In the genomic region with DNA sequence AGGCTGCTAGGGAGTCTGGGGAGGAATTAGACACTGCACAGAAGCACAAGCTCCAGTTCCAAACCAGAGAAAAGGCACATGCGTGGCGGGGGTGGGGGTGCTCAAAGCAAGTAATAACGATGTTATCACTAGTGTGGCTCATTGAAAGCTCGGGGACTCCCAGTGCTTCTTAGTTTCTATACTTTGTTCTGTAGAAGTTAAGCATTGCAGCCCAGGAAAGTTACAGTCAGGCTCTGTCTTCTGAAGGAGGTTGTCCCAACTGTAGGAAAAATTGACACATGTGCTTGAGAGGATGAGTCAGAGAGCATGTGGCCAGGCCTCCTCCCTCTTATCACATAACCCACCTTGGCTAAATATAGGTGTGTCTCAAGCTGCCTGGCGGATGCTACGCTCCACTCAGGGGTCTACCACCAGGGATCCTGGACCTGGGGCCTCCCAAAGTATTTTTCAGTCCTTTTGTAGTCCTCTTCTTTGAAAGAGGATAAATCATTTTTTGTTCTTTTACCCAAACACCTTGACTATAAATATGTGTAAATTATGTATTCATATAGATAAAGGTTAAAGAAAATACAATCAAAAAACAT, we compare ENCODE assay signal across 1 cellular context.
A peak's percentile ranks its signal among the peaks of the same experiment; 100 is the strongest.
TF ChIP-seq lines count a peak whose summit lies in the region.

No MANE protein-coding gene starts in this region.

TF ChIP-seq in K562, 482 proteins besides CTCF, POLR2A, EP300 and RAD21 (continued from another document and continues in another):
- TF ChIP-seq, protein P1, sequence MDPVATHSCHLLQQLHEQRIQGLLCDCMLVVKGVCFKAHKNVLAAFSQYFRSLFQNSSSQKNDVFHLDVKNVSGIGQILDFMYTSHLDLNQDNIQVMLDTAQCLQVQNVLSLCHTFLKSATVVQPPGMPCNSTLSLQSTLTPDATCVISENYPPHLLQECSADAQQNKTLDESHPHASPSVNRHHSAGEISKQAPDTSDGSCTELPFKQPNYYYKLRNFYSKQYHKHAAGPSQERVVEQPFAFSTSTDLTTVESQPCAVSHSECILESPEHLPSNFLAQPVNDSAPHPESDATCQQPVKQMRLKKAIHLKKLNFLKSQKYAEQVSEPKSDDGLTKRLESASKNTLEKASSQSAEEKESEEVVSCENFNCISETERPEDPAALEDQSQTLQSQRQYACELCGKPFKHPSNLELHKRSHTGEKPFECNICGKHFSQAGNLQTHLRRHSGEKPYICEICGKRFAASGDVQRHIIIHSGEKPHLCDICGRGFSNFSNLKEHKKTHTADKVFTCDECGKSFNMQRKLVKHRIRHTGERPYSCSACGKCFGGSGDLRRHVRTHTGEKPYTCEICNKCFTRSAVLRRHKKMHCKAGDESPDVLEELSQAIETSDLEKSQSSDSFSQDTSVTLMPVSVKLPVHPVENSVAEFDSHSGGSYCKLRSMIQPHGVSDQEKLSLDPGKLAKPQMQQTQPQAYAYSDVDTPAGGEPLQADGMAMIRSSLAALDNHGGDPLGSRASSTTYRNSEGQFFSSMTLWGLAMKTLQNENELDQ (CRISPR knock-in tag; IDR thresholded peaks at IDR 0.05; ENCODE audit: borderline replicate concordance) = no peak
- no peak for TF ChIP-seq SMAD2 (IDR thresholded peaks at IDR 0.05; ENCODE audit: low read depth, low read length)
- TF ChIP-seq HNRNPK (IDR thresholded peaks at IDR 0.05; ENCODE audit: low read depth, low read length, poor library complexity, severe bottlenecking) = no peak
- TF ChIP-seq TAF15 (IDR thresholded peaks at IDR 0.05; ENCODE audit: low read depth, low read length) = no peak
- TF ChIP-seq SMARCA5 (IDR thresholded peaks at IDR 0.05) = no peak
- peak; percentile 83 for TF ChIP-seq RUNX1 (IDR thresholded peaks at IDR 0.05; ENCODE audit: low read depth)
- TF ChIP-seq ZNF707 (CRISPR knock-in tag; conservative IDR thresholded peaks at IDR 0.05) = no peak
- TF ChIP-seq YY1 (IDR thresholded peaks at IDR 0.05; ENCODE audit: borderline replicate concordance in 1 of 3, control insufficient read depth in 1 of 3, extremely low read depth in 1 of 3, insufficient read depth in 3 of 3, insufficient read length in 1 of 3, insufficient replicate concordance in 2 of 3, low read depth in 1 of 3, low read length in 2 of 3) = peak in 1 of 3 experiments; percentile 23
- peak; percentile 49; the same call in 1 of the 2 replicates for TF ChIP-seq CEBPG (CRISPR knock-in tag; IDR thresholded peaks at IDR 0.05)
- peak; percentile 43 to 73; a peak in 2 of 4 replicates for TF ChIP-seq CEBPG (tag; conservative IDR thresholded peaks at IDR 0.05 in 1 of 2, IDR thresholded peaks at IDR 0.05 in 1 of 2)
- TF ChIP-seq RBM14 (IDR thresholded peaks at IDR 0.05; ENCODE audit: borderline replicate concordance, insufficient read depth, low read depth, low read length) = no peak
- TF ChIP-seq, protein P2, sequence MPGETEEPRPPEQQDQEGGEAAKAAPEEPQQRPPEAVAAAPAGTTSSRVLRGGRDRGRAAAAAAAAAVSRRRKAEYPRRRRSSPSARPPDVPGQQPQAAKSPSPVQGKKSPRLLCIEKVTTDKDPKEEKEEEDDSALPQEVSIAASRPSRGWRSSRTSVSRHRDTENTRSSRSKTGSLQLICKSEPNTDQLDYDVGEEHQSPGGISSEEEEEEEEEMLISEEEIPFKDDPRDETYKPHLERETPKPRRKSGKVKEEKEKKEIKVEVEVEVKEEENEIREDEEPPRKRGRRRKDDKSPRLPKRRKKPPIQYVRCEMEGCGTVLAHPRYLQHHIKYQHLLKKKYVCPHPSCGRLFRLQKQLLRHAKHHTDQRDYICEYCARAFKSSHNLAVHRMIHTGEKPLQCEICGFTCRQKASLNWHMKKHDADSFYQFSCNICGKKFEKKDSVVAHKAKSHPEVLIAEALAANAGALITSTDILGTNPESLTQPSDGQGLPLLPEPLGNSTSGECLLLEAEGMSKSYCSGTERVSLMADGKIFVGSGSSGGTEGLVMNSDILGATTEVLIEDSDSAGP (CRISPR knock-in tag; IDR thresholded peaks at IDR 0.05) = no peak
- TF ChIP-seq ESRRA (IDR thresholded peaks at IDR 0.05; ENCODE audit: borderline replicate concordance, low read depth) = peak; percentile 50
- TF ChIP-seq, protein P3, sequence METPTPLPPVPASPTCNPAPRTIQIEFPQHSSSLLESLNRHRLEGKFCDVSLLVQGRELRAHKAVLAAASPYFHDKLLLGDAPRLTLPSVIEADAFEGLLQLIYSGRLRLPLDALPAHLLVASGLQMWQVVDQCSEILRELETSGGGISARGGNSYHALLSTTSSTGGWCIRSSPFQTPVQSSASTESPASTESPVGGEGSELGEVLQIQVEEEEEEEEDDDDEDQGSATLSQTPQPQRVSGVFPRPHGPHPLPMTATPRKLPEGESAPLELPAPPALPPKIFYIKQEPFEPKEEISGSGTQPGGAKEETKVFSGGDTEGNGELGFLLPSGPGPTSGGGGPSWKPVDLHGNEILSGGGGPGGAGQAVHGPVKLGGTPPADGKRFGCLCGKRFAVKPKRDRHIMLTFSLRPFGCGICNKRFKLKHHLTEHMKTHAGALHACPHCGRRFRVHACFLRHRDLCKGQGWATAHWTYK (CRISPR knock-in tag; IDR thresholded peaks at IDR 0.05) = no peak
- no peak for TF ChIP-seq STAG1 (CRISPR knock-in tag; IDR thresholded peaks at IDR 0.05; ENCODE audit: borderline replicate concordance)
- peak; percentile 75; the same call in 1 of the 2 replicates for TF ChIP-seq CXXC5 (CRISPR knock-in tag; IDR thresholded peaks at IDR 0.05)
- TF ChIP-seq IRF2 (CRISPR knock-in tag; IDR thresholded peaks at IDR 0.05) = no peak
- TF ChIP-seq FOXK1 (CRISPR knock-in tag; IDR thresholded peaks at IDR 0.05; ENCODE audit: borderline replicate concordance) = no peak; the same call in 1 of the 2 replicates
- TF ChIP-seq FOXA1 (IDR thresholded peaks at IDR 0.05; ENCODE audit: borderline replicate concordance) = no peak
- TF ChIP-seq, protein P4, sequence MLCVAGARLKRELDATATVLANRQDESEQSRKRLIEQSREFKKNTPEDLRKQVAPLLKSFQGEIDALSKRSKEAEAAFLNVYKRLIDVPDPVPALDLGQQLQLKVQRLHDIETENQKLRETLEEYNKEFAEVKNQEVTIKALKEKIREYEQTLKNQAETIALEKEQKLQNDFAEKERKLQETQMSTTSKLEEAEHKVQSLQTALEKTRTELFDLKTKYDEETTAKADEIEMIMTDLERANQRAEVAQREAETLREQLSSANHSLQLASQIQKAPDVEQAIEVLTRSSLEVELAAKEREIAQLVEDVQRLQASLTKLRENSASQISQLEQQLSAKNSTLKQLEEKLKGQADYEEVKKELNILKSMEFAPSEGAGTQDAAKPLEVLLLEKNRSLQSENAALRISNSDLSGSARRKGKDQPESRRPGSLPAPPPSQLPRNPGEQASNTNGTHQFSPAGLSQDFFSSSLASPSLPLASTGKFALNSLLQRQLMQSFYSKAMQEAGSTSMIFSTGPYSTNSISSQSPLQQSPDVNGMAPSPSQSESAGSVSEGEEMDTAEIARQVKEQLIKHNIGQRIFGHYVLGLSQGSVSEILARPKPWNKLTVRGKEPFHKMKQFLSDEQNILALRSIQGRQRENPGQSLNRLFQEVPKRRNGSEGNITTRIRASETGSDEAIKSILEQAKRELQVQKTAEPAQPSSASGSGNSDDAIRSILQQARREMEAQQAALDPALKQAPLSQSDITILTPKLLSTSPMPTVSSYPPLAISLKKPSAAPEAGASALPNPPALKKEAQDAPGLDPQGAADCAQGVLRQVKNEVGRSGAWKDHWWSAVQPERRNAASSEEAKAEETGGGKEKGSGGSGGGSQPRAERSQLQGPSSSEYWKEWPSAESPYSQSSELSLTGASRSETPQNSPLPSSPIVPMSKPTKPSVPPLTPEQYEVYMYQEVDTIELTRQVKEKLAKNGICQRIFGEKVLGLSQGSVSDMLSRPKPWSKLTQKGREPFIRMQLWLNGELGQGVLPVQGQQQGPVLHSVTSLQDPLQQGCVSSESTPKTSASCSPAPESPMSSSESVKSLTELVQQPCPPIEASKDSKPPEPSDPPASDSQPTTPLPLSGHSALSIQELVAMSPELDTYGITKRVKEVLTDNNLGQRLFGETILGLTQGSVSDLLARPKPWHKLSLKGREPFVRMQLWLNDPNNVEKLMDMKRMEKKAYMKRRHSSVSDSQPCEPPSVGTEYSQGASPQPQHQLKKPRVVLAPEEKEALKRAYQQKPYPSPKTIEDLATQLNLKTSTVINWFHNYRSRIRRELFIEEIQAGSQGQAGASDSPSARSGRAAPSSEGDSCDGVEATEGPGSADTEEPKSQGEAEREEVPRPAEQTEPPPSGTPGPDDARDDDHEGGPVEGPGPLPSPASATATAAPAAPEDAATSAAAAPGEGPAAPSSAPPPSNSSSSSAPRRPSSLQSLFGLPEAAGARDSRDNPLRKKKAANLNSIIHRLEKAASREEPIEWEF (CRISPR knock-in tag; IDR thresholded peaks at IDR 0.05) = peak; percentile 54
- no peak for TF ChIP-seq PHB (CRISPR knock-in tag; IDR thresholded peaks at IDR 0.05)
- TF ChIP-seq ZNF316 (IDR thresholded peaks at IDR 0.05) = no peak
- TF ChIP-seq, protein P5, sequence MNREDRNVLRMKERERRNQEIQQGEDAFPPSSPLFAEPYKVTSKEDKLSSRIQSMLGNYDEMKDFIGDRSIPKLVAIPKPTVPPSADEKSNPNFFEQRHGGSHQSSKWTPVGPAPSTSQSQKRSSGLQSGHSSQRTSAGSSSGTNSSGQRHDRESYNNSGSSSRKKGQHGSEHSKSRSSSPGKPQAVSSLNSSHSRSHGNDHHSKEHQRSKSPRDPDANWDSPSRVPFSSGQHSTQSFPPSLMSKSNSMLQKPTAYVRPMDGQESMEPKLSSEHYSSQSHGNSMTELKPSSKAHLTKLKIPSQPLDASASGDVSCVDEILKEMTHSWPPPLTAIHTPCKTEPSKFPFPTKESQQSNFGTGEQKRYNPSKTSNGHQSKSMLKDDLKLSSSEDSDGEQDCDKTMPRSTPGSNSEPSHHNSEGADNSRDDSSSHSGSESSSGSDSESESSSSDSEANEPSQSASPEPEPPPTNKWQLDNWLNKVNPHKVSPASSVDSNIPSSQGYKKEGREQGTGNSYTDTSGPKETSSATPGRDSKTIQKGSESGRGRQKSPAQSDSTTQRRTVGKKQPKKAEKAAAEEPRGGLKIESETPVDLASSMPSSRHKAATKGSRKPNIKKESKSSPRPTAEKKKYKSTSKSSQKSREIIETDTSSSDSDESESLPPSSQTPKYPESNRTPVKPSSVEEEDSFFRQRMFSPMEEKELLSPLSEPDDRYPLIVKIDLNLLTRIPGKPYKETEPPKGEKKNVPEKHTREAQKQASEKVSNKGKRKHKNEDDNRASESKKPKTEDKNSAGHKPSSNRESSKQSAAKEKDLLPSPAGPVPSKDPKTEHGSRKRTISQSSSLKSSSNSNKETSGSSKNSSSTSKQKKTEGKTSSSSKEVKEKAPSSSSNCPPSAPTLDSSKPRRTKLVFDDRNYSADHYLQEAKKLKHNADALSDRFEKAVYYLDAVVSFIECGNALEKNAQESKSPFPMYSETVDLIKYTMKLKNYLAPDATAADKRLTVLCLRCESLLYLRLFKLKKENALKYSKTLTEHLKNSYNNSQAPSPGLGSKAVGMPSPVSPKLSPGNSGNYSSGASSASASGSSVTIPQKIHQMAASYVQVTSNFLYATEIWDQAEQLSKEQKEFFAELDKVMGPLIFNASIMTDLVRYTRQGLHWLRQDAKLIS (CRISPR knock-in tag; IDR thresholded peaks at IDR 0.05) = peak; percentile 98
- no peak for TF ChIP-seq SNIP1 (IDR thresholded peaks at IDR 0.05; ENCODE audit: low read depth)
- no peak for TF ChIP-seq RFX1 (IDR thresholded peaks at IDR 0.05)
- no peak for TF ChIP-seq MCM5 (IDR thresholded peaks at IDR 0.05; ENCODE audit: low read depth)
- TF ChIP-seq FIP1L1 (IDR thresholded peaks at IDR 0.05; ENCODE audit: low read depth, low read length, poor library complexity, severe bottlenecking) = no peak
- TF ChIP-seq, protein P6, sequence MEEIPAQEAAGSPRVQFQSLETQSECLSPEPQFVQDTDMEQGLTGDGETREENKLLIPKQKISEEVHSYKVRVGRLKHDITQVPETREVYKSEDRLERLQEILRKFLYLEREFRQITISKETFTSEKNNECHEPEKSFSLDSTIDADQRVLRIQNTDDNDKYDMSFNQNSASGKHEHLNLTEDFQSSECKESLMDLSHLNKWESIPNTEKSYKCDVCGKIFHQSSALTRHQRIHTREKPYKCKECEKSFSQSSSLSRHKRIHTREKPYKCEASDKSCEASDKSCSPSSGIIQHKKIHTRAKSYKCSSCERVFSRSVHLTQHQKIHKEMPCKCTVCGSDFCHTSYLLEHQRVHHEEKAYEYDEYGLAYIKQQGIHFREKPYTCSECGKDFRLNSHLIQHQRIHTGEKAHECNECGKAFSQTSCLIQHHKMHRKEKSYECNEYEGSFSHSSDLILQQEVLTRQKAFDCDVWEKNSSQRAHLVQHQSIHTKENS (CRISPR knock-in tag; IDR thresholded peaks at IDR 0.05) = no peak
- TF ChIP-seq ZNF232 (CRISPR knock-in tag; IDR thresholded peaks at IDR 0.05) = no peak
- TF ChIP-seq, protein P7, sequence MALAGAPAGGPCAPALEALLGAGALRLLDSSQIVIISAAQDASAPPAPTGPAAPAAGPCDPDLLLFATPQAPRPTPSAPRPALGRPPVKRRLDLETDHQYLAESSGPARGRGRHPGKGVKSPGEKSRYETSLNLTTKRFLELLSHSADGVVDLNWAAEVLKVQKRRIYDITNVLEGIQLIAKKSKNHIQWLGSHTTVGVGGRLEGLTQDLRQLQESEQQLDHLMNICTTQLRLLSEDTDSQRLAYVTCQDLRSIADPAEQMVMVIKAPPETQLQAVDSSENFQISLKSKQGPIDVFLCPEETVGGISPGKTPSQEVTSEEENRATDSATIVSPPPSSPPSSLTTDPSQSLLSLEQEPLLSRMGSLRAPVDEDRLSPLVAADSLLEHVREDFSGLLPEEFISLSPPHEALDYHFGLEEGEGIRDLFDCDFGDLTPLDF (CRISPR knock-in tag; IDR thresholded peaks at IDR 0.05) = no peak
- TF ChIP-seq, protein P8, sequence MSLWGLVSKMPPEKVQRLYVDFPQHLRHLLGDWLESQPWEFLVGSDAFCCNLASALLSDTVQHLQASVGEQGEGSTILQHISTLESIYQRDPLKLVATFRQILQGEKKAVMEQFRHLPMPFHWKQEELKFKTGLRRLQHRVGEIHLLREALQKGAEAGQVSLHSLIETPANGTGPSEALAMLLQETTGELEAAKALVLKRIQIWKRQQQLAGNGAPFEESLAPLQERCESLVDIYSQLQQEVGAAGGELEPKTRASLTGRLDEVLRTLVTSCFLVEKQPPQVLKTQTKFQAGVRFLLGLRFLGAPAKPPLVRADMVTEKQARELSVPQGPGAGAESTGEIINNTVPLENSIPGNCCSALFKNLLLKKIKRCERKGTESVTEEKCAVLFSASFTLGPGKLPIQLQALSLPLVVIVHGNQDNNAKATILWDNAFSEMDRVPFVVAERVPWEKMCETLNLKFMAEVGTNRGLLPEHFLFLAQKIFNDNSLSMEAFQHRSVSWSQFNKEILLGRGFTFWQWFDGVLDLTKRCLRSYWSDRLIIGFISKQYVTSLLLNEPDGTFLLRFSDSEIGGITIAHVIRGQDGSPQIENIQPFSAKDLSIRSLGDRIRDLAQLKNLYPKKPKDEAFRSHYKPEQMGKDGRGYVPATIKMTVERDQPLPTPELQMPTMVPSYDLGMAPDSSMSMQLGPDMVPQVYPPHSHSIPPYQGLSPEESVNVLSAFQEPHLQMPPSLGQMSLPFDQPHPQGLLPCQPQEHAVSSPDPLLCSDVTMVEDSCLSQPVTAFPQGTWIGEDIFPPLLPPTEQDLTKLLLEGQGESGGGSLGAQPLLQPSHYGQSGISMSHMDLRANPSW (CRISPR knock-in tag; IDR thresholded peaks at IDR 0.05) = 0 out of 2 replicates have a peak, but pooled peaks have one; percentile 14
- TF ChIP-seq, protein P9, sequence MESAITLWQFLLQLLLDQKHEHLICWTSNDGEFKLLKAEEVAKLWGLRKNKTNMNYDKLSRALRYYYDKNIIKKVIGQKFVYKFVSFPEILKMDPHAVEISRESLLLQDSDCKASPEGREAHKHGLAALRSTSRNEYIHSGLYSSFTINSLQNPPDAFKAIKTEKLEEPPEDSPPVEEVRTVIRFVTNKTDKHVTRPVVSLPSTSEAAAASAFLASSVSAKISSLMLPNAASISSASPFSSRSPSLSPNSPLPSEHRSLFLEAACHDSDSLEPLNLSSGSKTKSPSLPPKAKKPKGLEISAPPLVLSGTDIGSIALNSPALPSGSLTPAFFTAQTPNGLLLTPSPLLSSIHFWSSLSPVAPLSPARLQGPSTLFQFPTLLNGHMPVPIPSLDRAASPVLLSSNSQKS (CRISPR knock-in tag; IDR thresholded peaks at IDR 0.05) = no peak
- no peak for TF ChIP-seq ZNF408 (CRISPR knock-in tag; IDR thresholded peaks at IDR 0.05; ENCODE audit: low read depth)
- no peak for TF ChIP-seq CAMTA2 (CRISPR knock-in tag; conservative IDR thresholded peaks at IDR 0.05)
- no peak; the same call in 1 of the 2 replicates for TF ChIP-seq TRIM28 (IDR thresholded peaks at IDR 0.05)
